ENCODE assay signal across 28 cellular contexts in the genomic region with DNA sequence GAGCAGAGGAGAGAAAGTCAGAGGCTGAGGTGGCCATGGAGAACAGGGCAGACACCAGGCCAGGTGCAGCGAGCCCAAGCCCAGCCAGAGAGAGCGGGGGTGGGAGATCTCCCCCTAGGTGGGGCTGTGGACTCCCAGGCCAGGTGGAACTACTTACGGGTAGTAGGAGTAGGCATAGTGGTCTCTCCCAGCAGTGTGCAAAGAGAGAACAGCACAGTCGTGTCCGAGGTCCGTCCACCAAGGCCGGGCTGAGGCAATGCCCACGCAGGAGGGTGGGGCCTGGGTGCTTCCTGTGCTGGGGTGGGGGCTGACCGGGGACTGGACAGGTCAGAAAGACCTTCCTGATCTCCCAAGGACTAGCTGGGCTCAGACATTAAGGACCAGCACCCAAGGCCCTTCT.
A peak's percentile ranks its signal among the peaks of the same experiment; 100 is the strongest.
DNase-seq lines count a peak whose midpoint lies in the region; ATAC-seq and TF ChIP-seq lines count a peak whose summit lies in the region.
"Had no signal": no experiment of that assay in that cellular context is flagged by ENCODE, and none has a peak within 500 bp of the region (broad histone marks: within the 10 kb centered on the region; RNA-seq: fewer than 3 reads in every experiment).

No MANE protein-coding gene starts in this region.

- TF ChIP-seq EP300 in sigmoid colon (IDR thresholded peaks at IDR 0.05) = no peak

- peaks cover 0 to 13% (median 8%) of the 10 kb centered on the region in 3 donors for H3K27me3 ChIP-seq in sigmoid colon
- H3K27me3 ChIP-seq: BLaER1 had no signal

- H3K9me3 Mint-ChIP-seq in activated CD4-positive, alpha-beta memory T cell treated with anti-CD3 and anti-CD28 coated beads, Interleukin-2, amount 10 ng/mL, durations not matched to agents 7 days and 5 days = no peaks in the 10 kb centered on the region
- H3K9me3 Mint-ChIP-seq in activated CD4-positive, alpha-beta memory T cell treated with anti-CD3 and anti-CD28 coated beads for 36 hours = peaks cover 15% of the 10 kb centered on the region

- intact Hi-C loops in activated CD4-positive, alpha-beta memory T cell treated with anti-CD3 and anti-CD28 coated beads for 36 hours (cut with micrococcal nuclease) = no loop called here
- intact Hi-C loops in sigmoid colon (cut with DNase I) = no loop called here

- no peak overlapping the region for H3K4me3 Mint-ChIP-seq in activated CD4-positive, alpha-beta memory T cell treated with anti-CD3 and anti-CD28 coated beads, Interleukin-2, amount 10 ng/mL, durations not matched to agents 7 days and 5 days
- H3K4me3 Mint-ChIP-seq in activated CD4-positive, alpha-beta memory T cell treated with anti-CD3 and anti-CD28 coated beads for 36 hours = no peak overlapping the region
- H3K4me3 Mint-ChIP-seq: CD4-positive, alpha-beta T cell; GM23338 had no signal

- POLR2A ChIA-PET in activated CD4-positive, alpha-beta memory T cell treated with anti-CD3 and anti-CD28 coated beads, Interleukin-2, amount 10 ng/mL, durations not matched to agents 7 days and 5 days (lab: Charles Lee) = no interaction called here
- POLR2A ChIA-PET in activated CD4-positive, alpha-beta memory T cell treated with anti-CD3 and anti-CD28 coated beads for 36 hours (lab: Charles Lee) = no interaction called here

- TF ChIP-seq CTCF in sigmoid colon (IDR thresholded peaks at IDR 0.05) = no peak

- H3K9me3 ChIP-seq in sigmoid colon = peaks cover 3 to 7% (median 7%) of the 10 kb centered on the region in 4 donors
- H3K9me3 ChIP-seq: Caco-2 had no signal

- WGBS in sigmoid colon, 2 donors = 85 to 89% methylated on average over 9 of the region's 9 CpGs

- no peaks in the 10 kb centered on the region for H3K36me3 Mint-ChIP-seq in activated CD4-positive, alpha-beta memory T cell treated with anti-CD3 and anti-CD28 coated beads, Interleukin-2, amount 10 ng/mL, durations not matched to agents 7 days and 5 days (ENCODE audit: low read depth)
- no peaks in the 10 kb centered on the region for H3K36me3 Mint-ChIP-seq in activated CD4-positive, alpha-beta memory T cell treated with anti-CD3 and anti-CD28 coated beads for 36 hours

- TF ChIP-seq POLR2A in sigmoid colon (IDR thresholded peaks at IDR 0.05) = no peak

- H3K4me1 Mint-ChIP-seq in activated CD4-positive, alpha-beta memory T cell treated with anti-CD3 and anti-CD28 coated beads, Interleukin-2, amount 10 ng/mL, durations not matched to agents 7 days and 5 days = no peaks in the 10 kb centered on the region
- no peaks in the 10 kb centered on the region for H3K4me1 Mint-ChIP-seq in activated CD4-positive, alpha-beta memory T cell treated with anti-CD3 and anti-CD28 coated beads for 36 hours (ENCODE audit: low read depth)

- CTCF ChIA-PET in activated CD4-positive, alpha-beta memory T cell treated with anti-CD3 and anti-CD28 coated beads, Interleukin-2, amount 10 ng/mL, durations not matched to agents 7 days and 5 days (lab: Charles Lee) = no interaction called here
- CTCF ChIA-PET in activated CD4-positive, alpha-beta memory T cell treated with anti-CD3 and anti-CD28 coated beads for 36 hours (lab: Charles Lee) = no interaction called here

- H3K4me3 ChIP-seq in sigmoid colon = no peak overlapping the region
- H3K4me3 ChIP-seq: BLaER1, GM23338 had no signal

- H3K27ac ChIP-seq in sigmoid colon = no peak overlapping the region
- H3K27ac ChIP-seq: 22Rv1, BLaER1, KMS-11 had no signal

- H3K36me3 ChIP-seq in sigmoid colon = no peaks in the 10 kb centered on the region
- H3K36me3 ChIP-seq: BLaER1 had no signal

- H3K27me3 Mint-ChIP-seq in activated CD4-positive, alpha-beta memory T cell treated with anti-CD3 and anti-CD28 coated beads, Interleukin-2, amount 10 ng/mL, durations not matched to agents 7 days and 5 days = no peaks in the 10 kb centered on the region
- peaks cover 36% of the 10 kb centered on the region for H3K27me3 Mint-ChIP-seq in activated CD4-positive, alpha-beta memory T cell treated with anti-CD3 and anti-CD28 coated beads for 36 hours

- H3K27ac Mint-ChIP-seq in activated CD4-positive, alpha-beta memory T cell treated with anti-CD3 and anti-CD28 coated beads, Interleukin-2, amount 10 ng/mL, durations not matched to agents 7 days and 5 days = no peak overlapping the region
- no peak overlapping the region for H3K27ac Mint-ChIP-seq in activated CD4-positive, alpha-beta memory T cell treated with anti-CD3 and anti-CD28 coated beads for 36 hours
- H3K27ac Mint-ChIP-seq: CD4-positive, alpha-beta T cell had no signal

- ATAC-seq in left lobe of liver (no peak), GM21367 (IDR thresholded peaks at IDR 0.05; ENCODE audit: unreplicated experiment) (no peak), GM21717 (IDR thresholded peaks at IDR 0.05; ENCODE audit: unreplicated experiment) (no peak)
- ATAC-seq: HCT116, Panc1 had no signal

- no peaks in the 10 kb centered on the region for H3K4me1 ChIP-seq in sigmoid colon
- H3K4me1 ChIP-seq: BLaER1, Caco-2 had no signal

- peak; percentile 11 for DNase-seq in activated CD4-positive, alpha-beta memory T cell treated with anti-CD3 and anti-CD28 coated beads, Interleukin-2, amount 10 ng/mL, durations not matched to agents 7 days and 5 days
- no peak for DNase-seq in activated CD4-positive, alpha-beta memory T cell treated with anti-CD3 and anti-CD28 coated beads for 36 hours
- peak; percentile 15 for DNase-seq in activated CD8-positive, alpha-beta memory T cell treated with anti-CD3 and anti-CD28 coated beads, Interleukin-2, amount 50 U/mL, for 48 hours
- DNase-seq in left lobe of liver (ENCODE audit: low spot score) = peak; percentile 29
- peak; percentile 51 for DNase-seq in sigmoid colon
- DNase-seq in NCI-H1105 treated with DMSO at 0.1 percent for 48 hours (lab: John Stamatoyannopoulos, UW) = no peak
- DNase-seq: ACHN; Caco-2; CD4-positive, alpha-beta T cell; DMS 273 treated with DMSO at 0.1 percent for 48 hours; DMS79 treated with DMSO at 0.1 percent for 48 hours; IMR-90; NCI-H1092 treated with DMSO at 0.1 percent for 48 hours; NCI-H2029 treated with DMSO at 0.1 percent for 48 hours; NCI-H2171; NCI-H345; NCI-H524; NCI-H774; NK-92 treated with Interleukin-12 subunit alpha and Interleukin-12 subunit beta, amount 100 ng/mL, for 24 hours; SIG-M5 had no signal

Comparison
In these comparisons a context has a peak if more than half of its experiments do, and no peak if none do; other contexts are left out.
1. DNase-seq: peak in activated CD4-positive, alpha-beta memory T cell treated with anti-CD3 and anti-CD28 coated beads, Interleukin-2, amount 10 ng/mL, durations not matched to agents 7 days and 5 days (single experiment), activated CD8-positive, alpha-beta memory T cell treated with anti-CD3 and anti-CD28 coated beads, Interleukin-2, amount 50 U/mL, for 48 hours (single experiment), left lobe of liver (single experiment) and sigmoid colon (single experiment); none in activated CD4-positive, alpha-beta memory T cell treated with anti-CD3 and anti-CD28 coated beads for 36 hours (single experiment) and NCI-H1105 treated with DMSO at 0.1 percent for 48 hours (single experiment).